1 cellular context compared by ENCODE assay signal in the genomic region with DNA sequence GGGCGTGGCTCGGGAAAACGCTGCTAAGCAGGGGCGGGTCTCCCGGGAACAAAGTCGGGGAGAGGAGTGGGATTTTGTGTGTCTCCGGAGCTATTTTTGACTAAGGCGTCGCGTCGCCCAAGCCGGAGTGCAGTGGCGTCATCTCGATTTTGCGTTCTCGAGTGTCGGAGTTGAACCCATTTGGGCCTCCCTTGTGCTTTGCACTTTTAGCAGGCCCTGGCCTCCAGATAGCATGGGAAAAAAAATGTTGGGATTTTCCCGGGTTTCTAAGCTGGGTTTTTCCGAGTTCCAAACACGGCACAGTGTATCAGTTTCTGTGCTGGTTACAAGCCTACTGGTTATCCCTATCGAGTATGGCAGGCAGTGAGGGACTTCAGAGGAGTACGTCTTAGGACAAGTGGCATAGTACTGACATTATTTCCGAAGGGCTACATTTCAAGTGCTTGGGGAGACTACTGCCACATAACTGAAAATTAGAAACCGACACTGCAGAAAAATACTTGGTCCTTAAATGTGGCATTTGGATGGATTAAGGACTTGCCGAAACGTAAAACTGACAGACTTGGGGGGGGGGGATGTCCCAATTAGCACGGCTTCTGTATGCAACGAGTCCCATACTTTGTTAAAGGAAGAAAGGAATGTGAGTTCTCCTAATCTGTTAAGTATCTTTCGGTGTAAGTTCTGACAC.
A peak's percentile ranks its signal among the peaks of the same experiment; 100 is the strongest.
TF ChIP-seq lines count a peak whose summit lies in the region.

No MANE protein-coding gene starts in this region.

TF ChIP-seq in GM12878, 131 proteins besides CTCF, POLR2A, EP300 and RAD21 (continues in another document):
- TF ChIP-seq CEBPZ (IDR thresholded peaks at IDR 0.05; ENCODE audit: low read depth, low read length): peak; percentile 26; the same call in 1 of the 2 replicates
- TF ChIP-seq HDAC6 (IDR thresholded peaks at IDR 0.05; ENCODE audit: unreplicated experiment): peak; percentile 4
- TF ChIP-seq ZBTB4 (CRISPR knock-in tag; IDR thresholded peaks at IDR 0.05): peak; percentile 99
- TF ChIP-seq PKNOX1 (IDR thresholded peaks at IDR 0.05): no peak
- TF ChIP-seq MYB (IDR thresholded peaks at IDR 0.05; ENCODE audit: borderline replicate concordance, low read depth, low read length): peak; percentile 74
- no peak for TF ChIP-seq RBBP5 (conservative IDR thresholded peaks at IDR 0.05)
- no peak for TF ChIP-seq CBX3 (IDR thresholded peaks at IDR 0.05; ENCODE audit: borderline replicate concordance, low read depth)
- TF ChIP-seq ASH2L (IDR thresholded peaks at IDR 0.05; ENCODE audit: borderline replicate concordance, low read depth): no peak
- peak; percentile 60 for TF ChIP-seq SP1 (IDR thresholded peaks at IDR 0.05; ENCODE audit: low read depth, low read length)
- peak; percentile 67; the same call in 1 of the 2 replicates for TF ChIP-seq FOXM1 (IDR thresholded peaks at IDR 0.05; ENCODE audit: low read depth, low read length)
- no peak for TF ChIP-seq ZZZ3 (IDR thresholded peaks at IDR 0.05; ENCODE audit: control insufficient read depth, insufficient read length, low read depth)
- TF ChIP-seq SREBF1 (IDR thresholded peaks at IDR 0.05; ENCODE audit: low read length): no peak
- no peak for TF ChIP-seq SMARCA5 (IDR thresholded peaks at IDR 0.05)
- no peak for TF ChIP-seq JUNB (IDR thresholded peaks at IDR 0.05)
- no peak for TF ChIP-seq USF1 (IDR thresholded peaks at IDR 0.05; ENCODE audit: borderline replicate concordance, extremely low read length, insufficient read depth, low read depth, low read length)
- no peak; the same call in 1 of the 2 replicates for TF ChIP-seq CREB1 (IDR thresholded peaks at IDR 0.05; ENCODE audit: low read depth)
- 0 out of 2 replicates have a peak, but pooled peaks have one; percentile 29 for TF ChIP-seq ZNF622 (IDR thresholded peaks at IDR 0.05)
- peak; percentile 16; the same call in 1 of the 2 replicates for TF ChIP-seq LARP7 (IDR thresholded peaks at IDR 0.05)
- TF ChIP-seq MXI1 (IDR thresholded peaks at IDR 0.05; ENCODE audit: low read depth, low read length): peak; percentile 79
- no peak for TF ChIP-seq E2F4 (IDR thresholded peaks at IDR 0.05; ENCODE audit: low read depth, low read length)
- TF ChIP-seq ATF3 (IDR thresholded peaks at IDR 0.05; ENCODE audit: borderline replicate concordance, extremely low read depth, low read depth, low read length): no peak
- TF ChIP-seq YBX1 (IDR thresholded peaks at IDR 0.05): no peak
- no peak for TF ChIP-seq SUZ12 (IDR thresholded peaks at IDR 0.05; ENCODE audit: unreplicated experiment)
- peak; percentile 63; the same call in 1 of the 2 replicates for TF ChIP-seq JUND (IDR thresholded peaks at IDR 0.05; ENCODE audit: low read depth, low read length)
- 0 out of 2 replicates have a peak, but pooled peaks have one; percentile 19 for TF ChIP-seq NR2F1 (conservative IDR thresholded peaks at IDR 0.05)
- peak; percentile 79 for TF ChIP-seq NBN (IDR thresholded peaks at IDR 0.05)
- TF ChIP-seq PAX8 (IDR thresholded peaks at IDR 0.05): peak; percentile 67; the same call in 1 of the 2 replicates
- 0 out of 2 replicates have a peak, but pooled peaks have one; percentile 77 for TF ChIP-seq RCOR1 (conservative IDR thresholded peaks at IDR 0.05; ENCODE audit: low read depth, low read length)
- peak; percentile 87 for TF ChIP-seq ZNF687 (IDR thresholded peaks at IDR 0.05)
- TF ChIP-seq STAT1 (conservative IDR thresholded peaks at IDR 0.05): no peak; the same call in 1 of the 2 replicates
- TF ChIP-seq TAF1 (IDR thresholded peaks at IDR 0.05; ENCODE audit: borderline replicate concordance, low read depth, low read length): peak; percentile 70
- TF ChIP-seq CBX5 (IDR thresholded peaks at IDR 0.05; ENCODE audit: low read depth): no peak; the same call in 1 of the 2 replicates
- TF ChIP-seq, protein P1, sequence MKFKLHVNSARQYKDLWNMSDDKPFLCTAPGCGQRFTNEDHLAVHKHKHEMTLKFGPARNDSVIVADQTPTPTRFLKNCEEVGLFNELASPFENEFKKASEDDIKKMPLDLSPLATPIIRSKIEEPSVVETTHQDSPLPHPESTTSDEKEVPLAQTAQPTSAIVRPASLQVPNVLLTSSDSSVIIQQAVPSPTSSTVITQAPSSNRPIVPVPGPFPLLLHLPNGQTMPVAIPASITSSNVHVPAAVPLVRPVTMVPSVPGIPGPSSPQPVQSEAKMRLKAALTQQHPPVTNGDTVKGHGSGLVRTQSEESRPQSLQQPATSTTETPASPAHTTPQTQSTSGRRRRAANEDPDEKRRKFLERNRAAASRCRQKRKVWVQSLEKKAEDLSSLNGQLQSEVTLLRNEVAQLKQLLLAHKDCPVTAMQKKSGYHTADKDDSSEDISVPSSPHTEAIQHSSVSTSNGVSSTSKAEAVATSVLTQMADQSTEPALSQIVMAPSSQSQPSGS (IDR thresholded peaks at IDR 0.05; ENCODE audit: low read length): peak; percentile 51
- peak; percentile 87 for TF ChIP-seq IKZF1 (conservative IDR thresholded peaks at IDR 0.05)
- TF ChIP-seq, protein P2, sequence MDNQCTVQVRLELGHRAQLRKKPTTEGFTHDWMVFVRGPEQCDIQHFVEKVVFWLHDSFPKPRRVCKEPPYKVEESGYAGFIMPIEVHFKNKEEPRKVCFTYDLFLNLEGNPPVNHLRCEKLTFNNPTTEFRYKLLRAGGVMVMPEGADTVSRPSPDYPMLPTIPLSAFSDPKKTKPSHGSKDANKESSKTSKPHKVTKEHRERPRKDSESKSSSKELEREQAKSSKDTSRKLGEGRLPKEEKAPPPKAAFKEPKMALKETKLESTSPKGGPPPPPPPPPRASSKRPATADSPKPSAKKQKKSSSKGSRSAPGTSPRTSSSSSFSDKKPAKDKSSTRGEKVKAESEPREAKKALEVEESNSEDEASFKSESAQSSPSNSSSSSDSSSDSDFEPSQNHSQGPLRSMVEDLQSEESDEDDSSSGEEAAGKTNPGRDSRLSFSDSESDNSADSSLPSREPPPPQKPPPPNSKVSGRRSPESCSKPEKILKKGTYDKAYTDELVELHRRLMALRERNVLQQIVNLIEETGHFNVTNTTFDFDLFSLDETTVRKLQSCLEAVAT (IDR thresholded peaks at IDR 0.05): peak; percentile 10
- TF ChIP-seq HDGF (IDR thresholded peaks at IDR 0.05): no peak
- TF ChIP-seq ZNF24 (IDR thresholded peaks at IDR 0.05): peak; percentile 74
- TF ChIP-seq CREM (IDR thresholded peaks at IDR 0.05; ENCODE audit: low read depth): 0 out of 2 replicates have a peak, but pooled peaks have one; percentile 6
- peak; percentile 65; the same call in 1 of the 2 replicates for TF ChIP-seq MEF2A (IDR thresholded peaks at IDR 0.05; ENCODE audit: insufficient read depth, low read depth, low read length)
- peak; percentile 69; the same call in 1 of the 2 replicates for TF ChIP-seq SMAD5 (IDR thresholded peaks at IDR 0.05; ENCODE audit: low read depth)
- no peak for TF ChIP-seq RELA (IDR thresholded peaks at IDR 0.05; ENCODE audit: borderline replicate concordance, partially characterized antibody)
- TF ChIP-seq MTA2 (IDR thresholded peaks at IDR 0.05; ENCODE audit: low read depth): peak; percentile 30; the same call in 1 of the 2 replicates
- TF ChIP-seq BMI1 (IDR thresholded peaks at IDR 0.05; ENCODE audit: borderline replicate concordance): peak; percentile 93
- peak; percentile 80 for TF ChIP-seq EED (IDR thresholded peaks at IDR 0.05; ENCODE audit: low read depth)
- TF ChIP-seq RUNX3 (IDR thresholded peaks at IDR 0.05; ENCODE audit: low read length): no peak; the same call in 1 of the 2 replicates
